19 cellular contexts compared by ENCODE assay signal in the genomic region with DNA sequence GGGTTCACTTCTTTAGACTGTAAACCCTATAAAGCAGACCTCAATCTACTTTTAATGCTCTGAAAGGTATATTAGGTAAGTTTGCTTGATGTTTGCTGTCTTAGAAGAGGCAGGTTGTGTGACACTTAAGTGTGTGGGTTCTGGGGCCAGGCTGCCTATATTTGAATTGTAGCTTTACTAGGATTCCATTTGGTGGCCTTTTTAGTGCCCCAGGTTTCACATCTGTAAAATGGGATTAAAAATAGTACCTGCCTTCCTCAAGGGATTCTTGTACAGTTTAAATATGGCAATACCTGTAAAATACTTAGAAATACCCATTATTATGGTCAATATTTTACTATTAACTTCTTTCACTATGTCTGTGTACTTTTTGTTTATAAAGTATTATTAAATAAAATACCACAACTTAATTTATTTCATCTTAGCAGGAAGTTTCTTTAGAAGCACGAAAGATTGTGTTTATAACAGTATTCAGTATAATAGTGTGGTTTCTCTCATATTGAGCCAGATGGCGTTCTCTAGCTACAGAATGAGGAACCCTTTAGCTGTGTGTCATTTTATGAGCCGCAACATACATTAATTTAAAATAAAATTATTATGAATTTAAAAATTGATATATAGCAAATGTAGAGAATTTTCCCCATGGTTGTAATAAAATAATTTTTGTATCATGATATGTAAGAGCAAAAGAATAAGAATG.
DNase-seq lines count a peak whose midpoint lies in the region; ATAC-seq, FAIRE-seq and TF ChIP-seq lines count a peak whose summit lies in the region.
"Had no signal": no experiment of that assay in that cellular context is flagged by ENCODE, and none has a peak within 500 bp of the region (broad histone marks: within the 10 kb centered on the region; RNA-seq: fewer than 3 reads in every experiment).

No MANE protein-coding gene starts in this region.

- TF ChIP-seq EP300 in GM12878 (IDR thresholded peaks at IDR 0.05; ENCODE audit: borderline replicate concordance in 1 of 2, control insufficient read depth in 1 of 2, low read depth in 2 of 2, low read length in 2 of 2), result no peak

- no peaks in the 10 kb centered on the region for H3K36me3 Mint-ChIP-seq in activated CD4-positive, alpha-beta T cell treated with anti-CD3 and anti-CD28 coated beads, Interleukin-2, amount 10 ng/mL, durations not matched to agents 7 days and 5 days (ENCODE audit: low read depth)

- FAIRE-seq in GM12878 (lab: Jason Lieb, UNC), result no peak
- FAIRE-seq: astrocyte had no signal

- 0 out of 3 replicates have a peak, but pooled peaks have one; percentile 9 for TF ChIP-seq CTCF in GM12872 (IDR thresholded peaks at IDR 0.05; ENCODE audit: insufficient read depth, low read depth, low read length)
- peak in 2 of 3 experiments; percentile 10 to 18; a peak in 2 of 6 replicates for TF ChIP-seq CTCF in GM12878 (IDR thresholded peaks at IDR 0.05 in 2 of 3, conservative IDR thresholded peaks at IDR 0.05 in 1 of 3; ENCODE audit: control insufficient read depth in 2 of 3, extremely low read depth in 1 of 3, insufficient read depth in 1 of 3, low read depth in 3 of 3, low read length in 3 of 3)
- no peak for TF ChIP-seq CTCF in prostate gland (IDR thresholded peaks at IDR 0.05)

- H3K27me3 ChIP-seq in GM12878 (replicated peaks in 1 of 2; ENCODE audit: control insufficient read depth in 2 of 2, insufficient read depth in 2 of 2, low read length in 1 of 2) (no peaks in the 10 kb centered on the region), prostate gland (replicated peaks; ENCODE audit: insufficient read depth) (no peaks in the 10 kb centered on the region)
- H3K27me3 ChIP-seq: colonic mucosa, uterus had no signal

- POLR2A ChIA-PET in GM12878 (lab: Charles Lee), result interaction anchor here (3.1 kb wide), 1 partner anchor 11 kb away, joined by 8 read pairs; no protein-coding TSS in a partner anchor
- POLR2A ChIA-PET in activated CD4-positive, alpha-beta T cell treated with anti-CD3 and anti-CD28 coated beads, Interleukin-2, amount 10 ng/mL, durations not matched to agents 7 days and 5 days (lab: Charles Lee), result interaction anchor here (0.5 kb wide), 1 partner anchor 101 kb away, joined by 3 read pairs; no protein-coding TSS in a partner anchor

- H3K9ac ChIP-seq in GM12878 (ENCODE audit: control insufficient read depth, insufficient read depth, low read length), result no peak overlapping the region

- no peaks in the 10 kb centered on the region for H3K79me2 ChIP-seq in GM12878 (ENCODE audit: control insufficient read depth, insufficient read depth, low read length)

- H3K4me2 ChIP-seq in GM12878 (ENCODE audit: control insufficient read depth, insufficient read depth), result peak overlapping the region; percentile 70; the same call in 1 of the 2 replicates

- H3K4me3 ChIP-seq in GM12878, result no peak overlapping the region
- H3K4me3 ChIP-seq in prostate gland, result no peak overlapping the region
- H3K4me3 ChIP-seq: colonic mucosa, psoas muscle, uterus had no signal

- H3K27me3 Mint-ChIP-seq in activated CD4-positive, alpha-beta T cell treated with anti-CD3 and anti-CD28 coated beads, Interleukin-2, amount 10 ng/mL, durations not matched to agents 7 days and 5 days, result no peaks in the 10 kb centered on the region
- H3K27me3 Mint-ChIP-seq: T-helper 17 cell had no signal

- H3K27ac ChIP-seq in GM12878 (ENCODE audit: control insufficient read depth, insufficient read depth), result no peak overlapping the region
- no peak overlapping the region for H3K27ac ChIP-seq in prostate gland
- H3K27ac ChIP-seq: colonic mucosa, psoas muscle, uterus had no signal

- in situ Hi-C loops in GM12878 (cut with MboI), result loop anchor here (25.0 kb wide), 1 partner anchor 572 kb away; the partner anchor contains the start of gene FZD1

- H3K9me3 Mint-ChIP-seq in activated CD4-positive, alpha-beta T cell treated with anti-CD3 and anti-CD28 coated beads, Interleukin-2, amount 10 ng/mL, durations not matched to agents 7 days and 5 days, result no peaks in the 10 kb centered on the region

- SMC1A ChIA-PET in GM12878 (lab: Charles Lee; ENCODE audit: uncharacterized antibody, unreplicated experiment), result interaction anchor here (0.7 to 3.2 kb wide), 4 partner anchors 11 to 344 kb away, joined by 4 to 16 read pairs (median 6); no protein-coding TSS in a partner anchor

- CTCF ChIA-PET in GM12878 (lab: Yijun Ruan, JAX), result interaction anchor here (1.3 to 2.4 kb wide), 3 partner anchors 16 to 344 kb away, joined by 4 to 12 read pairs (median 10); no protein-coding TSS in a partner anchor
- CTCF ChIA-PET in activated CD4-positive, alpha-beta T cell treated with anti-CD3 and anti-CD28 coated beads, Interleukin-2, amount 10 ng/mL, durations not matched to agents 7 days and 5 days (lab: Charles Lee), result no interaction called here

- DNase-seq in GM12878 (ENCODE audit: low read depth, low spot score) (no peak), prostate gland (ENCODE audit: low spot score) (no peak), AG20443 (ENCODE audit: low spot score) (no peak)
- no peak for DNase-seq in activated CD4-positive, alpha-beta T cell treated with anti-CD3 and anti-CD28 coated beads, Interleukin-2, amount 10 ng/mL, durations not matched to agents 7 days and 5 days
- DNase-seq: activated CD4-positive, CD25-positive, alpha-beta regulatory T cell treated with anti-CD3 and anti-CD28 coated beads, Interleukin-2, amount 50 U/mL, for 72 hours; activated naive CD4-positive, alpha-beta T cell treated with Interleukin-2 at 50 U/mL for 16 hours; colonic mucosa; GDM1; MM.1S; NCI-H2081; NCI-H524; psoas muscle; T-helper 17 cell; uterus had no signal

- no peak overlapping the region for H3K27ac Mint-ChIP-seq in activated CD4-positive, alpha-beta T cell treated with anti-CD3 and anti-CD28 coated beads, Interleukin-2, amount 10 ng/mL, durations not matched to agents 7 days and 5 days
- H3K27ac Mint-ChIP-seq: T-helper 17 cell had no signal

- TF ChIP-seq RAD21 in GM12878 (IDR thresholded peaks at IDR 0.05; ENCODE audit: insufficient read depth, low read depth, low read length), result peak; percentile 73

- 37% methylated on average over 3 of the region's 3 CpGs for WGBS in GM12878 (ENCODE audit: insufficient coverage, insufficient replicate concordance, low lambda C conversion rate, missing lambda C conversion rate)
- 93% methylated on average over 3 of the region's 3 CpGs for WGBS in prostate gland

- no peaks in the 10 kb centered on the region for H3K36me3 ChIP-seq in GM12878 (ENCODE audit: control insufficient read depth in 2 of 2, insufficient read depth in 2 of 2, low read length in 1 of 2)
- H3K36me3 ChIP-seq in prostate gland, result no peaks in the 10 kb centered on the region
- H3K36me3 ChIP-seq: colonic mucosa, uterus had no signal

- TF ChIP-seq POLR2A in GM12878 (IDR thresholded peaks at IDR 0.05; ENCODE audit: low read depth, low read length) (no peak), prostate gland (IDR thresholded peaks at IDR 0.05) (no peak)

- ATAC-seq in GM19463 (IDR thresholded peaks at IDR 0.05; ENCODE audit: unreplicated experiment) (peak; percentile 61), HG03095 (IDR thresholded peaks at IDR 0.05; ENCODE audit: unreplicated experiment) (peak; percentile 56), GM12878 (peak; percentile 69), HG03175 (IDR thresholded peaks at IDR 0.05; ENCODE audit: unreplicated experiment) (no peak)
- ATAC-seq: psoas muscle, T-helper 17 cell had no signal

- RAD21 ChIA-PET in GM12878 (lab: Charles Lee; ENCODE audit: unreplicated experiment), result interaction anchor here (0.7 to 2.4 kb wide), 7 partner anchors 8 to 400 kb away, joined by 3 to 8 read pairs (median 3); no protein-coding TSS in a partner anchor

- H3K4me1 ChIP-seq in GM12878 (ENCODE audit: control insufficient read depth, insufficient read depth, low read length) (peaks cover 4% of the 10 kb centered on the region; the same call in 1 of the 2 replicates), prostate gland (replicated peaks) (no peaks in the 10 kb centered on the region)
- H3K4me1 ChIP-seq: colonic mucosa, psoas muscle, uterus had no signal

- peak overlapping the region; percentile 24; the same call in 1 of the 2 replicates for H2AFZ ChIP-seq in GM12878 (ENCODE audit: control insufficient read depth, low read depth, low read length)

- H3K4me3 Mint-ChIP-seq in activated CD4-positive, alpha-beta T cell treated with anti-CD3 and anti-CD28 coated beads, Interleukin-2, amount 10 ng/mL, durations not matched to agents 7 days and 5 days, result no peak overlapping the region
- H3K4me3 Mint-ChIP-seq: T-helper 17 cell had no signal

- no TSS peak for BruUV-seq in GM12878 (replicated peaks; lab: Mats Ljungman, UMichigan)

- H3K4me1 Mint-ChIP-seq in activated CD4-positive, alpha-beta T cell treated with anti-CD3 and anti-CD28 coated beads, Interleukin-2, amount 10 ng/mL, durations not matched to agents 7 days and 5 days, result no peaks in the 10 kb centered on the region
- H3K4me1 Mint-ChIP-seq: T-helper 17 cell had no signal

- H3K9me3 ChIP-seq in GM12878 (replicated peaks; ENCODE audit: control insufficient read depth, insufficient read depth, low read length), result no peaks in the 10 kb centered on the region
- no peaks in the 10 kb centered on the region for H3K9me3 ChIP-seq in prostate gland
- H3K9me3 ChIP-seq: colonic mucosa, psoas muscle, uterus had no signal

- H4K20me1 ChIP-seq in GM12878 (ENCODE audit: control insufficient read depth, insufficient read depth), result no peaks in the 10 kb centered on the region

- intact Hi-C loops in GM12878 (cut with micrococcal nuclease; ENCODE audit: unreplicated experiment), result no loop called here
- intact Hi-C loops in prostate gland (cut with DNase I), result no loop called here

TF ChIP-seq in GM12878, 131 proteins besides CTCF, POLR2A, EP300 and RAD21 (continues in another document):
- TF ChIP-seq CREB1 (IDR thresholded peaks at IDR 0.05; ENCODE audit: low read depth) (no peak), MEF2B (IDR thresholded peaks at IDR 0.05; ENCODE audit: partially characterized antibody, poor library complexity, severe bottlenecking) (peak; percentile 25), MEF2A (IDR thresholded peaks at IDR 0.05; ENCODE audit: insufficient read depth, low read depth, low read length) (no peak), POU2F2 (IDR thresholded peaks at IDR 0.05; ENCODE audit: borderline replicate concordance, low read depth, low read length) (no peak), RUNX3 (IDR thresholded peaks at IDR 0.05; ENCODE audit: low read length) (peak; percentile 51; the same call in 1 of the 2 replicates)

Comparison
In these comparisons a context has a peak if more than half of its experiments do, and no peak if none do; other contexts are left out.
1. CTCF ChIP-seq: peak in GM12872 (single experiment) and GM12878 (2 of 3); none in prostate gland (0 of 4).